ENCODE assay signal across 1 cellular context in the genomic region with DNA sequence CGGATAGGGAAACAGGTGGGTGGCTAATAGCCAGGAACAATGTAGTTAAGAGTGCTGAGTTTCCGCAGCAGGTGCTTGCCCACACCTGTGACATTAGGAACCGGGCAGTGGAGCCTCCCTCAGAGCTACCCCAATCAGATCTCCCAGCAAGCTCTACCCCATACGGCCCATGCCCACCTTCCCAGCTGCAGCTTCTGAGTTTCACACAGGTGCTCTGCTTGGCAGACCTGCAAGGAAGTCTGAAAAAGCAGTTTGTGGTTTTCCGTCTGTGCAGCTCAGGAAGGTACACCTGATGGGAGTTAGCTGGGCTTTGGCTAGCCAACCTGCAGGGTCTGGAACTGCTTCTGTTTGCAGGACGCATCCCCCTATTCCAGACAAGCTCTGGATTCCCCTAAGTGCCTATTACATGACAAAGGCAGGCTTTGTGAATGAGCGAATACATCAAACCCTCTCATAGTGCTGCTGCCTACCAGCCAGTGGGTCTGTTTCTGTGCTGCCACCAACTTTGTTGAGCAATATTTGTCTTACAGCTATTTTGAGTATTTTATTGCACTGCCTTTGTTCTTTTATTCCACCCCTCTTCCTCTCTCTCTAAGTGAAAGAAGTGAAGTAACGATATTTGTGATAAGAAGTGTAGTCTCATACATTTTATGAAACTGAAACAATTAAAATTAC.
TF ChIP-seq lines count a peak whose summit lies in the region.

No MANE protein-coding gene starts in this region.

TF ChIP-seq in HepG2, 621 proteins besides CTCF, POLR2A, EP300 and RAD21 (continued from another document and continues in another):
- TF ChIP-seq HMG20A (CRISPR knock-in tag; IDR thresholded peaks at IDR 0.05; ENCODE audit: borderline replicate concordance) = peak; percentile 66
- TF ChIP-seq, protein P1, sequence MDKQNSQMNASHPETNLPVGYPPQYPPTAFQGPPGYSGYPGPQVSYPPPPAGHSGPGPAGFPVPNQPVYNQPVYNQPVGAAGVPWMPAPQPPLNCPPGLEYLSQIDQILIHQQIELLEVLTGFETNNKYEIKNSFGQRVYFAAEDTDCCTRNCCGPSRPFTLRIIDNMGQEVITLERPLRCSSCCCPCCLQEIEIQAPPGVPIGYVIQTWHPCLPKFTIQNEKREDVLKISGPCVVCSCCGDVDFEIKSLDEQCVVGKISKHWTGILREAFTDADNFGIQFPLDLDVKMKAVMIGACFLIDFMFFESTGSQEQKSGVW (CRISPR knock-in tag; IDR thresholded peaks at IDR 0.05; ENCODE audit: borderline replicate concordance) = no peak
- no peak for TF ChIP-seq ZBTB7B (CRISPR knock-in tag; IDR thresholded peaks at IDR 0.05)
- peak; percentile 89; the same call in 1 of the 2 replicates for TF ChIP-seq SOX5 (CRISPR knock-in tag; IDR thresholded peaks at IDR 0.05; ENCODE audit: borderline replicate concordance)
- TF ChIP-seq ZMYM4 (CRISPR knock-in tag; IDR thresholded peaks at IDR 0.05) = peak; percentile 41; the same call in 1 of the 2 replicates
- TF ChIP-seq, protein P2, sequence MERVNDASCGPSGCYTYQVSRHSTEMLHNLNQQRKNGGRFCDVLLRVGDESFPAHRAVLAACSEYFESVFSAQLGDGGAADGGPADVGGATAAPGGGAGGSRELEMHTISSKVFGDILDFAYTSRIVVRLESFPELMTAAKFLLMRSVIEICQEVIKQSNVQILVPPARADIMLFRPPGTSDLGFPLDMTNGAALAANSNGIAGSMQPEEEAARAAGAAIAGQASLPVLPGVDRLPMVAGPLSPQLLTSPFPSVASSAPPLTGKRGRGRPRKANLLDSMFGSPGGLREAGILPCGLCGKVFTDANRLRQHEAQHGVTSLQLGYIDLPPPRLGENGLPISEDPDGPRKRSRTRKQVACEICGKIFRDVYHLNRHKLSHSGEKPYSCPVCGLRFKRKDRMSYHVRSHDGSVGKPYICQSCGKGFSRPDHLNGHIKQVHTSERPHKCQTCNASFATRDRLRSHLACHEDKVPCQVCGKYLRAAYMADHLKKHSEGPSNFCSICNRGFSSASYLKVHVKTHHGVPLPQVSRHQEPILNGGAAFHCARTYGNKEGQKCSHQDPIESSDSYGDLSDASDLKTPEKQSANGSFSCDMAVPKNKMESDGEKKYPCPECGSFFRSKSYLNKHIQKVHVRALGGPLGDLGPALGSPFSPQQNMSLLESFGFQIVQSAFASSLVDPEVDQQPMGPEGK (CRISPR knock-in tag; IDR thresholded peaks at IDR 0.05) = peak; percentile 45
- TF ChIP-seq BCL6 (CRISPR knock-in tag; IDR thresholded peaks at IDR 0.05) = peak; percentile 51
- TF ChIP-seq THAP11 (CRISPR knock-in tag; IDR thresholded peaks at IDR 0.05) = peak; percentile 50; the same call in 1 of the 2 replicates
- TF ChIP-seq SIX1 (CRISPR knock-in tag; IDR thresholded peaks at IDR 0.05; ENCODE audit: borderline replicate concordance) = peak; percentile 8; the same call in 1 of the 2 replicates
- TF ChIP-seq HDAC2 (CRISPR knock-in tag; IDR thresholded peaks at IDR 0.05) = peak; percentile 58
- TF ChIP-seq, protein P3, sequence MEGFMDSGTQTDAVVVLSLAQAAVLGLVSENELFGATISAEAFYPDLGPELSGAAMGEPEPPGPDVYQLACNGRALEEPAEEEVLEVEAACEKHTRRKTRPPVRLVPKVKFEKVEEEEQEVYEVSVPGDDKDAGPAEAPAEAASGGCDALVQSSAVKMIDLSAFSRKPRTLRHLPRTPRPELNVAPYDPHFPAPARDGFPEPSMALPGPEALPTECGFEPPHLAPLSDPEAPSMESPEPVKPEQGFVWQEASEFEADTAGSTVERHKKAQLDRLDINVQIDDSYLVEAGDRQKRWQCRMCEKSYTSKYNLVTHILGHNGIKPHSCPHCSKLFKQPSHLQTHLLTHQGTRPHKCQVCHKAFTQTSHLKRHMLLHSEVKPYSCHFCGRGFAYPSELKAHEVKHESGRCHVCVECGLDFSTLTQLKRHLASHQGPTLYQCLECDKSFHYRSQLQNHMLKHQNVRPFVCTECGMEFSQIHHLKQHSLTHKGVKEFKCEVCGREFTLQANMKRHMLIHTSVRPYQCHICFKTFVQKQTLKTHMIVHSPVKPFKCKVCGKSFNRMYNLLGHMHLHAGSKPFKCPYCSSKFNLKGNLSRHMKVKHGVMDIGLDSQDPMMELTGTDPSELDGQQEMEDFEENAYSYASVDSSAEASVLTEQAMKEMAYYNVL (CRISPR knock-in tag; IDR thresholded peaks at IDR 0.05; ENCODE audit: borderline replicate concordance) = peak; percentile 46; the same call in 1 of the 2 replicates
- no peak for TF ChIP-seq ZFP41 (CRISPR knock-in tag; IDR thresholded peaks at IDR 0.05; ENCODE audit: borderline replicate concordance)
- TF ChIP-seq SAP130 (CRISPR knock-in tag; IDR thresholded peaks at IDR 0.05; ENCODE audit: low read depth) = peak; percentile 46
- TF ChIP-seq, protein P4, sequence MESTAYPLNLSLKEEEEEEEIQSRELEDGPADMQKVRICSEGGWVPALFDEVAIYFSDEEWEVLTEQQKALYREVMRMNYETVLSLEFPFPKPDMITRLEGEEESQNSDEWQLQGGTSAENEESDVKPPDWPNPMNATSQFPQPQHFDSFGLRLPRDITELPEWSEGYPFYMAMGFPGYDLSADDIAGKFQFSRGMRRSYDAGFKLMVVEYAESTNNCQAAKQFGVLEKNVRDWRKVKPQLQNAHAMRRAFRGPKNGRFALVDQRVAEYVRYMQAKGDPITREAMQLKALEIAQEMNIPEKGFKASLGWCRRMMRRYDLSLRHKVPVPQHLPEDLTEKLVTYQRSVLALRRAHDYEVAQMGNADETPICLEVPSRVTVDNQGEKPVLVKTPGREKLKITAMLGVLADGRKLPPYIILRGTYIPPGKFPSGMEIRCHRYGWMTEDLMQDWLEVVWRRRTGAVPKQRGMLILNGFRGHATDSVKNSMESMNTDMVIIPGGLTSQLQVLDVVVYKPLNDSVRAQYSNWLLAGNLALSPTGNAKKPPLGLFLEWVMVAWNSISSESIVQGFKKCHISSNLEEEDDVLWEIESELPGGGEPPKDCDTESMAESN (CRISPR knock-in tag; conservative IDR thresholded peaks at IDR 0.05) = no peak
- TF ChIP-seq, protein P5, sequence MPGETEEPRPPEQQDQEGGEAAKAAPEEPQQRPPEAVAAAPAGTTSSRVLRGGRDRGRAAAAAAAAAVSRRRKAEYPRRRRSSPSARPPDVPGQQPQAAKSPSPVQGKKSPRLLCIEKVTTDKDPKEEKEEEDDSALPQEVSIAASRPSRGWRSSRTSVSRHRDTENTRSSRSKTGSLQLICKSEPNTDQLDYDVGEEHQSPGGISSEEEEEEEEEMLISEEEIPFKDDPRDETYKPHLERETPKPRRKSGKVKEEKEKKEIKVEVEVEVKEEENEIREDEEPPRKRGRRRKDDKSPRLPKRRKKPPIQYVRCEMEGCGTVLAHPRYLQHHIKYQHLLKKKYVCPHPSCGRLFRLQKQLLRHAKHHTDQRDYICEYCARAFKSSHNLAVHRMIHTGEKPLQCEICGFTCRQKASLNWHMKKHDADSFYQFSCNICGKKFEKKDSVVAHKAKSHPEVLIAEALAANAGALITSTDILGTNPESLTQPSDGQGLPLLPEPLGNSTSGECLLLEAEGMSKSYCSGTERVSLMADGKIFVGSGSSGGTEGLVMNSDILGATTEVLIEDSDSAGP (CRISPR knock-in tag; IDR thresholded peaks at IDR 0.05; ENCODE audit: borderline replicate concordance) = no peak
- TF ChIP-seq TCF7 (IDR thresholded peaks at IDR 0.05; ENCODE audit: low read depth) = peak; percentile 38
- TF ChIP-seq ZBTB42 (CRISPR knock-in tag; IDR thresholded peaks at IDR 0.05) = no peak
- no peak for TF ChIP-seq ZKSCAN8 (CRISPR knock-in tag; IDR thresholded peaks at IDR 0.05; ENCODE audit: borderline replicate concordance)
- TF ChIP-seq NR2F6 (IDR thresholded peaks at IDR 0.05) = no peak
- TF ChIP-seq NR2F6 (CRISPR knock-in tag; IDR thresholded peaks at IDR 0.05) = peak; percentile 44; the same call in 1 of the 2 replicates
- no peak for TF ChIP-seq ZNF207 (IDR thresholded peaks at IDR 0.05; ENCODE audit: borderline replicate concordance)
- TF ChIP-seq, protein P6, sequence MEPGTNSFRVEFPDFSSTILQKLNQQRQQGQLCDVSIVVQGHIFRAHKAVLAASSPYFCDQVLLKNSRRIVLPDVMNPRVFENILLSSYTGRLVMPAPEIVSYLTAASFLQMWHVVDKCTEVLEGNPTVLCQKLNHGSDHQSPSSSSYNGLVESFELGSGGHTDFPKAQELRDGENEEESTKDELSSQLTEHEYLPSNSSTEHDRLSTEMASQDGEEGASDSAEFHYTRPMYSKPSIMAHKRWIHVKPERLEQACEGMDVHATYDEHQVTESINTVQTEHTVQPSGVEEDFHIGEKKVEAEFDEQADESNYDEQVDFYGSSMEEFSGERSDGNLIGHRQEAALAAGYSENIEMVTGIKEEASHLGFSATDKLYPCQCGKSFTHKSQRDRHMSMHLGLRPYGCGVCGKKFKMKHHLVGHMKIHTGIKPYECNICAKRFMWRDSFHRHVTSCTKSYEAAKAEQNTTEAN (CRISPR knock-in tag; conservative IDR thresholded peaks at IDR 0.05) = no peak
- peak; percentile 40; the same call in 1 of the 2 replicates for TF ChIP-seq RXRB (CRISPR knock-in tag; IDR thresholded peaks at IDR 0.05; ENCODE audit: borderline replicate concordance)
- TF ChIP-seq RCOR2 (CRISPR knock-in tag; IDR thresholded peaks at IDR 0.05) = peak; percentile 80
- TF ChIP-seq PITX1 (CRISPR knock-in tag; IDR thresholded peaks at IDR 0.05) = no peak
- TF ChIP-seq POGZ (CRISPR knock-in tag; IDR thresholded peaks at IDR 0.05) = 0 out of 2 replicates have a peak, but pooled peaks have one; percentile 22
- TF ChIP-seq CENPX (CRISPR knock-in tag; IDR thresholded peaks at IDR 0.05) = no peak
- TF ChIP-seq FOXP1 (IDR thresholded peaks at IDR 0.05) = no peak
- TF ChIP-seq FOXP1 (CRISPR knock-in tag; IDR thresholded peaks at IDR 0.05) = peak; percentile 23; the same call in 1 of the 2 replicates
- TF ChIP-seq NFKBIZ (CRISPR knock-in tag; IDR thresholded peaks at IDR 0.05) = no peak
- no peak for TF ChIP-seq SOX6 (IDR thresholded peaks at IDR 0.05)
- TF ChIP-seq SOX6 (CRISPR knock-in tag; IDR thresholded peaks at IDR 0.05) = peak; percentile 90
- TF ChIP-seq CREB1 (IDR thresholded peaks at IDR 0.05) = no peak
- peak; percentile 37; the same call in 1 of the 2 replicates for TF ChIP-seq CREB1 (CRISPR knock-in tag; IDR thresholded peaks at IDR 0.05)
- 0 out of 2 replicates have a peak, but pooled peaks have one; percentile 29 for TF ChIP-seq NFIC (IDR thresholded peaks at IDR 0.05; ENCODE audit: low read length)
- TF ChIP-seq NFYC (CRISPR knock-in tag; IDR thresholded peaks at IDR 0.05) = peak; percentile 22; the same call in 1 of the 2 replicates
- TF ChIP-seq ZNF251 (CRISPR knock-in tag; IDR thresholded peaks at IDR 0.05) = no peak
- peak; percentile 73; the same call in 1 of the 2 replicates for TF ChIP-seq ZSCAN9 (CRISPR knock-in tag; IDR thresholded peaks at IDR 0.05; ENCODE audit: borderline replicate concordance)
- TF ChIP-seq CEBPG (CRISPR knock-in tag; IDR thresholded peaks at IDR 0.05) = peak; percentile 95
- TF ChIP-seq ZEB1 (IDR thresholded peaks at IDR 0.05; ENCODE audit: insufficient replicate concordance, low read depth) = peak; percentile 35
- no peak for TF ChIP-seq ZFYVE20 (CRISPR knock-in tag; IDR thresholded peaks at IDR 0.05; ENCODE audit: borderline replicate concordance, low read depth)
- TF ChIP-seq CCAR2 (optimal IDR thresholded peaks at IDR 0.05; ENCODE audit: low read depth, low read length) = no peak
- TF ChIP-seq, protein P7, sequence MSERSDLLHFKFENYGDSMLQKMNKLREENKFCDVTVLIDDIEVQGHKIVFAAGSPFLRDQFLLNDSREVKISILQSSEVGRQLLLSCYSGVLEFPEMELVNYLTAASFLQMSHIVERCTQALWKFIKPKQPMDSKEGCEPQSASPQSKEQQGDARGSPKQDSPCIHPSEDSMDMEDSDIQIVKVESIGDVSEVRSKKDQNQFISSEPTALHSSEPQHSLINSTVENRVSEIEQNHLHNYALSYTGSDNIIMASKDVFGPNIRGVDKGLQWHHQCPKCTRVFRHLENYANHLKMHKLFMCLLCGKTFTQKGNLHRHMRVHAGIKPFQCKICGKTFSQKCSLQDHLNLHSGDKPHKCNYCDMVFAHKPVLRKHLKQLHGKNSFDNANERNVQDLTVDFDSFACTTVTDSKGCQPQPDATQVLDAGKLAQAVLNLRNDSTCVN (CRISPR knock-in tag; IDR thresholded peaks at IDR 0.05; ENCODE audit: borderline replicate concordance) = peak; percentile 98
- TF ChIP-seq, protein P8, sequence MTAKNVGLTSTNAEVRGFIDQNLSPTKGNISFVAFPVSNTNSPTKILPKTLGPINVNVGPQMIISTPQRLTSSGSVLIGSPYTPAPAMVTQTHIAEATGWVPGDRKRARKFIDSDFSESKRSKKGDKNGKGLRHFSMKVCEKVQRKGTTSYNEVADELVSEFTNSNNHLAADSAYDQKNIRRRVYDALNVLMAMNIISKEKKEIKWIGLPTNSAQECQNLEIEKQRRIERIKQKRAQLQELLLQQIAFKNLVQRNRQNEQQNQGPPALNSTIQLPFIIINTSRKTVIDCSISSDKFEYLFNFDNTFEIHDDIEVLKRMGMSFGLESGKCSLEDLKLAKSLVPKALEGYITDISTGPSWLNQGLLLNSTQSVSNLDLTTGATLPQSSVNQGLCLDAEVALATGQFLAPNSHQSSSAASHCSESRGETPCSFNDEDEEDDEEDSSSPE (CRISPR knock-in tag; IDR thresholded peaks at IDR 0.05) = no peak
- TF ChIP-seq, protein P9, sequence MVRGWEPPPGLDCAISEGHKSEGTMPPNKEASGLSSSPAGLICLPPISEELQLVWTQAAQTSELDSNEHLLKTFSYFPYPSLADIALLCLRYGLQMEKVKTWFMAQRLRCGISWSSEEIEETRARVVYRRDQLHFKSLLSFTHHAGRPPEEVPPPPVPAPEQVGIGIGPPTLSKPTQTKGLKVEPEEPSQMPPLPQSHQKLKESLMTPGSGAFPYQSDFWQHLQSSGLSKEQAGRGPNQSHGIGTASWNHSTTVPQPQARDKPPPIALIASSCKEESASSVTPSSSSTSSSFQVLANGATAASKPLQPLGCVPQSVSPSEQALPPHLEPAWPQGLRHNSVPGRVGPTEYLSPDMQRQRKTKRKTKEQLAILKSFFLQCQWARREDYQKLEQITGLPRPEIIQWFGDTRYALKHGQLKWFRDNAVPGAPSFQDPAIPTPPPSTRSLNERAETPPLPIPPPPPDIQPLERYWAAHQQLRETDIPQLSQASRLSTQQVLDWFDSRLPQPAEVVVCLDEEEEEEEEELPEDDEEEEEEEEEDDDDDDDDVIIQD (CRISPR knock-in tag; IDR thresholded peaks at IDR 0.05; ENCODE audit: low read depth) = no peak
- peak; percentile 20 for TF ChIP-seq SKI (IDR thresholded peaks at IDR 0.05; ENCODE audit: partially characterized antibody)
- 0 out of 2 replicates have a peak, but pooled peaks have one; percentile 44 for TF ChIP-seq ZNF614 (CRISPR knock-in tag; IDR thresholded peaks at IDR 0.05; ENCODE audit: borderline replicate concordance)
- TF ChIP-seq TBX2 (CRISPR knock-in tag; IDR thresholded peaks at IDR 0.05; ENCODE audit: borderline replicate concordance) = 0 out of 2 replicates have a peak, but pooled peaks have one; percentile 14
- TF ChIP-seq, protein P10, sequence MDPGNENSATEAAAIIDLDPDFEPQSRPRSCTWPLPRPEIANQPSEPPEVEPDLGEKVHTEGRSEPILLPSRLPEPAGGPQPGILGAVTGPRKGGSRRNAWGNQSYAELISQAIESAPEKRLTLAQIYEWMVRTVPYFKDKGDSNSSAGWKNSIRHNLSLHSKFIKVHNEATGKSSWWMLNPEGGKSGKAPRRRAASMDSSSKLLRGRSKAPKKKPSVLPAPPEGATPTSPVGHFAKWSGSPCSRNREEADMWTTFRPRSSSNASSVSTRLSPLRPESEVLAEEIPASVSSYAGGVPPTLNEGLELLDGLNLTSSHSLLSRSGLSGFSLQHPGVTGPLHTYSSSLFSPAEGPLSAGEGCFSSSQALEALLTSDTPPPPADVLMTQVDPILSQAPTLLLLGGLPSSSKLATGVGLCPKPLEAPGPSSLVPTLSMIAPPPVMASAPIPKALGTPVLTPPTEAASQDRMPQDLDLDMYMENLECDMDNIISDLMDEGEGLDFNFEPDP (CRISPR knock-in tag; conservative IDR thresholded peaks at IDR 0.05) = 0 out of 2 replicates have a peak, but pooled peaks have one; percentile 83
